18 cellular contexts compared by ENCODE assay signal in genomic region chr6:44470746-44471145, GRCh38.
"Had no signal": no experiment of that assay in that cellular context is flagged by ENCODE, and none has a peak within 500 bp of the region (broad histone marks: within the 10 kb centered on the region; RNA-seq: fewer than 3 reads in every experiment).

No MANE protein-coding gene starts in this region.

- H3K9me3 ChIP-seq: breast epithelium, MG63 had no signal

- H3K27me3 ChIP-seq: breast epithelium had no signal

- H3K4me3 ChIP-seq: breast epithelium, MG63 had no signal

- H3K27ac Mint-ChIP-seq: activated CD4-positive, alpha-beta memory T cell treated with anti-CD3 and anti-CD28 coated beads for 36 hours; activated CD4-positive, alpha-beta T cell treated with anti-CD3 and anti-CD28 coated beads, Interleukin-2, amount 10 ng/mL, durations not matched to agents 7 days and 5 days; activated naive CD4-positive, alpha-beta T cell treated with anti-CD3 and anti-CD28 coated beads, Interleukin-2, amount 50 U/mL, for 24 hours; activated T-cell treated with anti-CD3 and anti-CD28 coated beads, Interleukin-2, amount 50 U/mL, for 24 hours; activated T-helper 1 cell treated with anti-CD3 and anti-CD28 coated beads, Interleukin-12 subunit alpha, Interleukin-12 subunit beta, Interleukin-2, Interleukin-4 antibody, amounts not matched to agents 30 ng/mL and 10 ng/mL and 1 ng/mL, durations not matched to agents 14 hours and 24 hours and 36 hours had no signal

- H3K36me3 ChIP-seq: breast epithelium, MG63 had no signal

- H3K4me1 Mint-ChIP-seq: activated naive CD4-positive, alpha-beta T cell treated with anti-CD3 and anti-CD28 coated beads, Interleukin-2, amount 50 U/mL, for 24 hours had no signal

- H3K4me1 ChIP-seq: breast epithelium had no signal

- H3K4me3 Mint-ChIP-seq: activated CD4-positive, alpha-beta memory T cell treated with anti-CD3 and anti-CD28 coated beads for 36 hours; activated CD4-positive, alpha-beta T cell treated with anti-CD3 and anti-CD28 coated beads, Interleukin-2, amount 10 ng/mL, durations not matched to agents 7 days and 5 days; activated naive CD4-positive, alpha-beta T cell treated with anti-CD3 and anti-CD28 coated beads, Interleukin-2, amount 50 U/mL, for 24 hours; activated T-cell treated with anti-CD3 and anti-CD28 coated beads, Interleukin-2, amount 50 U/mL, for 24 hours; activated T-helper 1 cell treated with anti-CD3 and anti-CD28 coated beads, Interleukin-12 subunit alpha, Interleukin-12 subunit beta, Interleukin-2, Interleukin-4 antibody, amounts not matched to agents 30 ng/mL and 10 ng/mL and 1 ng/mL, durations not matched to agents 14 hours and 24 hours and 36 hours had no signal

- H3K27ac ChIP-seq: breast epithelium had no signal

- H3K36me3 Mint-ChIP-seq: activated CD4-positive, alpha-beta memory T cell treated with anti-CD3 and anti-CD28 coated beads for 36 hours; activated naive CD4-positive, alpha-beta T cell treated with anti-CD3 and anti-CD28 coated beads, Interleukin-2, amount 50 U/mL, for 24 hours had no signal

- DNase-seq: activated CD4-positive, alpha-beta memory T cell treated with anti-CD3 and anti-CD28 coated beads for 36 hours; activated CD4-positive, alpha-beta T cell treated with anti-CD3 and anti-CD28 coated beads, Interleukin-2, amount 10 ng/mL, durations not matched to agents 7 days and 5 days; activated CD4-positive, CD25-positive, alpha-beta regulatory T cell; activated effector memory CD4-positive, alpha-beta T cell treated with Interleukin-2 at 50 U/mL for 16 hours; activated naive CD4-positive, alpha-beta T cell; activated T-cell treated with anti-CD3 and anti-CD28 coated beads, Interleukin-2, amount 50 U/mL, for 24 hours; aorta; caudate nucleus; MG63; MV-4-11; NCI-H446; PC-3; SIG-M5; T-helper 2 cell; T1000 had no signal

- H3K9me3 Mint-ChIP-seq: activated CD4-positive, alpha-beta memory T cell treated with anti-CD3 and anti-CD28 coated beads for 36 hours; activated CD4-positive, alpha-beta T cell treated with anti-CD3 and anti-CD28 coated beads, Interleukin-2, amount 10 ng/mL, durations not matched to agents 7 days and 5 days; activated naive CD4-positive, alpha-beta T cell treated with anti-CD3 and anti-CD28 coated beads, Interleukin-2, amount 50 U/mL, for 24 hours; activated T-cell treated with anti-CD3 and anti-CD28 coated beads, Interleukin-2, amount 50 U/mL, for 24 hours; activated T-helper 1 cell treated with anti-CD3 and anti-CD28 coated beads, Interleukin-12 subunit alpha, Interleukin-12 subunit beta, Interleukin-2, Interleukin-4 antibody, amounts not matched to agents 30 ng/mL and 10 ng/mL and 1 ng/mL, durations not matched to agents 14 hours and 24 hours and 36 hours had no signal
